In genomic region chr7:87627634-87627994, GRCh38 we compare ENCODE assay signal across 8 cellular contexts. TPM values are rescaled to one million over a fixed set of nuclear protein-coding genes. Genes with fewer than 3 reads are reported as not detected.
DNase-seq lines count a peak whose midpoint lies in the region; ATAC-seq and TF ChIP-seq lines count a peak whose summit lies in the region.

No MANE protein-coding gene starts in this region.

- no peaks in the 10 kb centered on the region for H3K9me3 ChIP-seq in cardiac muscle cell (ENCODE audit: low read depth)

- DNase-seq in activated CD4-positive, alpha-beta T cell treated with anti-CD3 and anti-CD28 coated beads, Interleukin-2, amount 10 ng/mL, durations not matched to agents 7 days and 5 days, result peak; percentile 7
- no peak for DNase-seq in activated CD4-positive, alpha-beta T cell treated with anti-CD3 and anti-CD28 coated beads for 1 hour
- DNase-seq in activated CD4-positive, alpha-beta memory T cell treated with anti-CD3 and anti-CD28 coated beads for 36 hours, result no peak
- DNase-seq in cardiac muscle cell (ENCODE audit: low read depth in 1 of 2, low spot score in 1 of 2), result no peak
- DNase-seq in retinal pigment epithelial cell (ENCODE audit: low read depth), result no peak
- no peak for DNase-seq in AG08395 (ENCODE audit: low spot score)
- no peak for DNase-seq in MV-4-11 (lab: John Stamatoyannopoulos, UW)

- peak; percentile 1 for ATAC-seq in HG02981 (IDR thresholded peaks at IDR 0.05; ENCODE audit: unreplicated experiment)

- H3K4me1 Mint-ChIP-seq in activated CD4-positive, alpha-beta T cell treated with anti-CD3 and anti-CD28 coated beads, Interleukin-2, amount 10 ng/mL, durations not matched to agents 7 days and 5 days, result peaks cover 13% of the 10 kb centered on the region
- H3K4me1 Mint-ChIP-seq in activated CD4-positive, alpha-beta memory T cell treated with anti-CD3 and anti-CD28 coated beads for 36 hours (ENCODE audit: low read depth), result peaks cover 9% of the 10 kb centered on the region

- no peaks in the 10 kb centered on the region for H3K36me3 ChIP-seq in cardiac muscle cell

- CTCF ChIA-PET in activated CD4-positive, alpha-beta T cell treated with anti-CD3 and anti-CD28 coated beads, Interleukin-2, amount 10 ng/mL, durations not matched to agents 7 days and 5 days (lab: Charles Lee), result no interaction called here
- CTCF ChIA-PET in activated CD4-positive, alpha-beta memory T cell treated with anti-CD3 and anti-CD28 coated beads for 36 hours (lab: Charles Lee), result interaction anchor here (1.0 kb wide), 1 partner anchor 18 kb away, joined by 3 read pairs; no protein-coding TSS in a partner anchor

- H3K27ac Mint-ChIP-seq in activated CD4-positive, alpha-beta T cell treated with anti-CD3 and anti-CD28 coated beads, Interleukin-2, amount 10 ng/mL, durations not matched to agents 7 days and 5 days, result no peak overlapping the region
- H3K27ac Mint-ChIP-seq in activated CD4-positive, alpha-beta memory T cell treated with anti-CD3 and anti-CD28 coated beads for 36 hours, result no peak overlapping the region

- POLR2A ChIA-PET in activated CD4-positive, alpha-beta T cell treated with anti-CD3 and anti-CD28 coated beads, Interleukin-2, amount 10 ng/mL, durations not matched to agents 7 days and 5 days (lab: Charles Lee), result no interaction called here
- POLR2A ChIA-PET in activated CD4-positive, alpha-beta memory T cell treated with anti-CD3 and anti-CD28 coated beads for 36 hours (lab: Charles Lee), result interaction anchor here (1.2 kb wide), 1 partner anchor 28 kb away, joined by 5 read pairs; no protein-coding TSS in a partner anchor

- no peak overlapping the region for H3K27ac ChIP-seq in cardiac muscle cell

- peak overlapping the region; percentile 67 for H3K4me3 Mint-ChIP-seq in activated CD4-positive, alpha-beta T cell treated with anti-CD3 and anti-CD28 coated beads, Interleukin-2, amount 10 ng/mL, durations not matched to agents 7 days and 5 days
- H3K4me3 Mint-ChIP-seq in activated CD4-positive, alpha-beta memory T cell treated with anti-CD3 and anti-CD28 coated beads for 36 hours, result peak overlapping the region; percentile 74

- H3K36me3 Mint-ChIP-seq in activated CD4-positive, alpha-beta T cell treated with anti-CD3 and anti-CD28 coated beads, Interleukin-2, amount 10 ng/mL, durations not matched to agents 7 days and 5 days (ENCODE audit: low read depth), result no peaks in the 10 kb centered on the region
- H3K36me3 Mint-ChIP-seq in activated CD4-positive, alpha-beta memory T cell treated with anti-CD3 and anti-CD28 coated beads for 36 hours, result no peaks in the 10 kb centered on the region

- intact Hi-C loops in activated CD4-positive, alpha-beta memory T cell treated with anti-CD3 and anti-CD28 coated beads for 36 hours (cut with micrococcal nuclease), result loop anchor here (10.0 kb wide), 2 partner anchors 283 to 487 kb away; partner anchors contain the start of gene CROT

- peaks cover 39% of the 10 kb centered on the region for H3K27me3 ChIP-seq in cardiac muscle cell

- H3K4me3 ChIP-seq in cardiac muscle cell (peak overlapping the region; percentile 67), retinal pigment epithelial cell (ENCODE audit: low read length) (peak overlapping the region; percentile 69)

- H3K27me3 Mint-ChIP-seq in activated CD4-positive, alpha-beta T cell treated with anti-CD3 and anti-CD28 coated beads, Interleukin-2, amount 10 ng/mL, durations not matched to agents 7 days and 5 days, result peaks cover 15% of the 10 kb centered on the region
- H3K27me3 Mint-ChIP-seq in activated CD4-positive, alpha-beta memory T cell treated with anti-CD3 and anti-CD28 coated beads for 36 hours, result peaks cover 12% of the 10 kb centered on the region

- TF ChIP-seq CTCF in cardiac muscle cell (IDR thresholded peaks at IDR 0.05; ENCODE audit: low read depth, low read length) (no peak), retinal pigment epithelial cell (conservative IDR thresholded peaks at IDR 0.05; ENCODE audit: low read depth, low read length) (no peak)

- H3K4me1 ChIP-seq in cardiac muscle cell (ENCODE audit: low read depth), result no peaks in the 10 kb centered on the region

- H3K9me3 Mint-ChIP-seq in activated CD4-positive, alpha-beta T cell treated with anti-CD3 and anti-CD28 coated beads, Interleukin-2, amount 10 ng/mL, durations not matched to agents 7 days and 5 days, result no peaks in the 10 kb centered on the region
- no peaks in the 10 kb centered on the region for H3K9me3 Mint-ChIP-seq in activated CD4-positive, alpha-beta memory T cell treated with anti-CD3 and anti-CD28 coated beads for 36 hours

RNA-seq across cellular contexts. Expression of gene RUNDC3B, which starts 0.6 kb away (rescaled TPM):
- total RNA-seq in activated CD4-positive, alpha-beta T cell treated with anti-CD3 and anti-CD28 coated beads, Interleukin-2, amount 10 ng/mL, durations not matched to agents 7 days and 5 days, result under 1 TPM; 0.52 to 0.54 TPM
- under 1 TPM; 0.43 to 0.53 TPM for total RNA-seq in activated CD4-positive, alpha-beta memory T cell treated with anti-CD3 and anti-CD28 coated beads for 36 hours
- 0.63 and 1.2 TPM in 2 replicates for total RNA-seq in cardiac muscle cell
- polyA plus RNA-seq in cardiac muscle cell, result 1.3 TPM in 2 replicates

RNA-seq across cellular contexts. Expression of gene ABCB1, which starts 26.9 kb away (rescaled TPM):
- total RNA-seq in activated CD4-positive, alpha-beta T cell treated with anti-CD3 and anti-CD28 coated beads, Interleukin-2, amount 10 ng/mL, durations not matched to agents 7 days and 5 days, result 1 to 10 TPM; 2.7 to 2.8 TPM
- total RNA-seq in activated CD4-positive, alpha-beta memory T cell treated with anti-CD3 and anti-CD28 coated beads for 36 hours, result 1 to 10 TPM; 4.7 to 5.4 TPM
- not detected in 2 replicates for total RNA-seq in cardiac muscle cell
- 0.70 TPM in 1 of 2 replicates, not detected in the other for polyA plus RNA-seq in cardiac muscle cell
